In the genomic region with DNA sequence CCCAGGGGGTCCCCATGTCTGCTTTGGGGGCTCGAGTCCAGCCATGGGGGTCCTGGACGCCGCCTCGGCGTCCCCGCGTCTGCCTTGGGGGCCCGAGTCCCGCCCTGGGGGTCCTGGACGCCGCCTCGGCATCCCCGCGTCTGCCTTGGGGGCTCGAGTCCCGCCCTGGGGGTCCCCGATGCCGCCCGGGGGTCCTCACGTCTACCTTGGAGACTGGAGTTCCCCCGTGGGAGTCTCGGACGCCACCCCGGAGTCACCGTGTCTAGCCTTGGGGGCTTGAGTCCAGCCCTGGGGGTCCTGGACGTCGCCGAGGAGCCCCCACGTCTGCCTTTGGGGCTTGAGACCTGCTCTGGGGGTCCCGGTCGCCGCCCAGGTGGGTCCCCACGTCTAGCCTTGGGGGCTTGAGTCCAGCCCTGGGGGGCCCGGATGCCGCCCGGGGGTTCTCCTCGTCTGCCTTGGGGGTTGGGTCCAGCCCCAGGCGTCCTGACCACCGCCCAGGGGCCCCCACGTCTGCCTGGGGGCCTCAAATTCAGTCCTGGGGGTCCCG, we compare ENCODE assay signal across 8 cellular contexts.
DNase-seq lines count a peak whose midpoint lies in the region; ATAC-seq and TF ChIP-seq lines count a peak whose summit lies in the region.

No MANE protein-coding gene starts in this region.

- no peaks in the 10 kb centered on the region for H3K27me3 ChIP-seq in KMS-11 (ENCODE audit: insufficient read depth, low read depth)
- no peaks in the 10 kb centered on the region for H3K27me3 ChIP-seq in layer of hippocampus (ENCODE audit: control insufficient read depth, insufficient read depth, low read length)
- peaks cover 0 to 6% (median 4%) of the 10 kb centered on the region in 5 donors for H3K27me3 ChIP-seq in subcutaneous abdominal adipose tissue (ENCODE audit: control insufficient read depth in 5 of 5, insufficient read depth in 4 of 5, low read length in 5 of 5)

- H3K4me2 ChIP-seq in KMS-11 = peak overlapping the region; percentile 48

- no peaks in the 10 kb centered on the region for H4K20me1 ChIP-seq in KMS-11 (ENCODE audit: insufficient read depth)

- in situ Hi-C loops in astrocyte of the cerebellum (cut with HindIII; ENCODE audit: low sequenced_read_pairs) = no loop called here

- no peak overlapping the region for H3K4me3 ChIP-seq in KMS-11 (IDR thresholded peaks at IDR 0.05; ENCODE audit: insufficient read depth, low read depth, low read length)
- peak overlapping the region; percentile 99 for H3K4me3 ChIP-seq in astrocyte of the cerebellum (ENCODE audit: low read depth, low read length)
- peak overlapping the region; percentile 53 to 86 (median 75) for H3K4me3 ChIP-seq in subcutaneous abdominal adipose tissue (ENCODE audit: low read depth in 1 of 5, low read length in 5 of 5)

- H3K36me3 ChIP-seq in KMS-11 (ENCODE audit: insufficient read depth) (no peaks in the 10 kb centered on the region), subcutaneous abdominal adipose tissue (ENCODE audit: control insufficient read depth in 5 of 5, insufficient read depth in 5 of 5, low read length in 5 of 5) (peaks cover 0 to 17% (median 14%) of the 10 kb centered on the region in 5 donors)

- H3K27ac ChIP-seq in KMS-11 (peak overlapping the region; percentile 26; the same call in 1 of the 2 replicates), layer of hippocampus (ENCODE audit: low read depth, low read length) (peak overlapping the region; percentile 62), subcutaneous abdominal adipose tissue (ENCODE audit: low read depth, low read length) (peak overlapping the region; percentile 54)

- H3K9me3 ChIP-seq in subcutaneous abdominal adipose tissue (ENCODE audit: control insufficient read depth in 5 of 5, low read length in 5 of 5) = no peaks in the 10 kb centered on the region

- no peaks in the 10 kb centered on the region for H3K79me2 ChIP-seq in KMS-11 (ENCODE audit: insufficient read depth, low read depth)

- H3K9ac ChIP-seq in KMS-11 = peak overlapping the region; percentile 81
- peak overlapping the region in 4 of 5 donors; percentile 83 to 93 (median 90) for H3K9ac ChIP-seq in subcutaneous abdominal adipose tissue (ENCODE audit: low read length in 5 of 5)

- ATAC-seq in HG03095 (IDR thresholded peaks at IDR 0.05; ENCODE audit: unreplicated experiment) = no peak

- DNase-seq in astrocyte of the cerebellum (ENCODE audit: low read depth) (no peak), hypothalamus (lab: John Stamatoyannopoulos, UW) (no peak)
- DNase-seq in stimulated activated CD8-positive, alpha-beta memory T cell treated with anti-CD3 and anti-CD28 coated beads, Interleukin-4, amount 100 ng/mL, for 48 hours = no peak
- no peak for DNase-seq in activated CD4-positive, alpha-beta T cell treated with anti-CD3 and anti-CD28 coated beads, Interleukin-2, amount 50 U/mL, for 48 hours

- H2AFZ ChIP-seq in KMS-11 (ENCODE audit: low read depth) = no peak overlapping the region; the same call in 1 of the 2 replicates

- TF ChIP-seq CTCF in KMS-11 (conservative IDR thresholded peaks at IDR 0.05; ENCODE audit: low read depth, low read length) (no peak), astrocyte of the cerebellum (IDR thresholded peaks at IDR 0.05; ENCODE audit: low read depth, low read length, missing control alignments) (no peak)

- H3K4me1 ChIP-seq in KMS-11 (ENCODE audit: low read depth, poor library complexity, severe bottlenecking) (no peaks in the 10 kb centered on the region), subcutaneous abdominal adipose tissue (ENCODE audit: control insufficient read depth in 5 of 5, insufficient read depth in 5 of 5, low read length in 5 of 5) (peaks cover 0 to 31% (median 25%) of the 10 kb centered on the region in 5 donors)
